1 cellular context compared by ENCODE assay signal in genomic region chr10:43338117-43338516, GRCh38.
TF ChIP-seq lines count a peak whose summit lies in the region.

No MANE protein-coding gene starts in this region.

TF ChIP-seq in SK-N-SH, 30 proteins besides CTCF, POLR2A, EP300 and RAD21 (continued from another document):
- TF ChIP-seq IRF3 (IDR thresholded peaks at IDR 0.05; ENCODE audit: low read depth, low read length) (no peak), USF1 (IDR thresholded peaks at IDR 0.05; ENCODE audit: borderline replicate concordance, low read depth) (no peak), ZBTB33 (IDR thresholded peaks at IDR 0.05; ENCODE audit: borderline replicate concordance, low read depth) (no peak), MAX (IDR thresholded peaks at IDR 0.05; ENCODE audit: low read depth) (no peak)
